ENCODE assay signal across 8 cellular contexts in the genomic region with DNA sequence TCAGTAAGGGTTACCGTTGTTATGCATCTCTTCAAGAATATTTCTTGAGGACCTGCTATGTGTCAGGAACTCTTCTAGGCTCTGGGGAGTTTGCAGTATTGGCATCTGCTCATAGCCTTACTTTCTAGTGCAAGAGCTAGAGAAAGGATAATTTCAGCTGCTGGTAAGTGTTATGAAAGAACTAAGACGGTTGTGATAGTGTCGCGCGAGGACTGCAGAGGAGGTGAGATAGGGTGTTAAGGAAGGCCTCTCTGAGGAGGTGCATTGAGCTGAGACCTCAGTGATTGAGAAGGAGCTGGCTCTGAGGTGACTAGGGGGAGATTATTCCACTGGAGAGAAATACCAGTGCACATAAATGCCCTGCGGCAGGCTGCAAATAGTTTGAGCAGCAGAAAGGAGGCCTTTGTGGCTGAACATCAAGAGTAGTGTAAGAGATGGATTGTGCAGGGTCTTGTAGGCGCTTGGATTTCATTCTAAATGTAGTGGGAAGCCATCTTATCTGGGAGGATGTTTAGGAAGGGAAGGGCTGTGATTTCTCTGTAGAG. TPM values are rescaled to one million over a fixed set of nuclear protein-coding genes. Genes with fewer than 3 reads are reported as not detected.
A peak's percentile ranks its signal among the peaks of the same experiment; 100 is the strongest.
DNase-seq lines count a peak whose midpoint lies in the region; ATAC-seq and TF ChIP-seq lines count a peak whose summit lies in the region.

No MANE protein-coding gene starts in this region.

- ATAC-seq in HG03342 (IDR thresholded peaks at IDR 0.05; ENCODE audit: unreplicated experiment) (peak; percentile 14), HG03520 (IDR thresholded peaks at IDR 0.05; ENCODE audit: unreplicated experiment) (no peak), GM18870 (IDR thresholded peaks at IDR 0.05; ENCODE audit: unreplicated experiment) (no peak)

- intact Hi-C loops in activated T-helper 2 cell treated with anti-CD3 and anti-CD28 coated beads, Interferon-gamma antibody, Interleukin-2, Interleukin-4, amounts not matched to agents 10 μg/mL and 5 μg/mL and 100 μg/mL, durations not matched to agents 14 hours and 24 hours and 36 hours (cut with micrococcal nuclease), result loop anchor here (1.0 to 5.0 kb wide), 3 partner anchors 16 to 370 kb away; a partner anchor contains a TSS
- intact Hi-C loops in stomach (cut with DNase I; ENCODE audit: low total_unique reads), result no loop called here

- H3K27ac ChIP-seq in BLaER1 treated with 17β-estradiol and CSF1 and Interleukin-3, amounts not matched to agents 10 nM and 100 nM, result peak overlapping the region; percentile 82 to 96 (median 92); a peak in 20 of 22 replicates
- H3K27ac ChIP-seq in iPS-18a (ENCODE audit: low read length), result no peak overlapping the region
- H3K27ac ChIP-seq in stomach, result peak overlapping the region in 4 of 5 donors; percentile 88 to 93 (median 90)

- H3K9me3 ChIP-seq in BLaER1 treated with 17β-estradiol and CSF1 and Interleukin-3, amounts not matched to agents 10 nM and 100 nM (replicated peaks in 1 of 11), result no peaks in the 10 kb centered on the region
- H3K9me3 ChIP-seq in iPS-18a (ENCODE audit: control insufficient read depth, low read depth, low read length), result no peaks in the 10 kb centered on the region
- no peaks in the 10 kb centered on the region for H3K9me3 ChIP-seq in stomach

- no peaks in the 10 kb centered on the region for H3K27me3 ChIP-seq in BLaER1 treated with 17β-estradiol and CSF1 and Interleukin-3, amounts not matched to agents 10 nM and 100 nM
- no peaks in the 10 kb centered on the region for H3K27me3 ChIP-seq in iPS-18a (ENCODE audit: control insufficient read depth, insufficient read depth, low read length)
- no peaks in the 10 kb centered on the region for H3K27me3 ChIP-seq in stomach

- peaks cover 53 to 68% (median 59%) of the 10 kb centered on the region in 11 experiments for H3K36me3 ChIP-seq in BLaER1 treated with 17β-estradiol and CSF1 and Interleukin-3, amounts not matched to agents 10 nM and 100 nM
- H3K36me3 ChIP-seq in iPS-18a (ENCODE audit: control insufficient read depth, low read depth, low read length) (peaks cover 39% of the 10 kb centered on the region), stomach (peaks cover 15 to 56% (median 49%) of the 10 kb centered on the region in 4 donors)

- peak overlapping the region; percentile 90 to 96 (median 93) for H3K9ac ChIP-seq in BLaER1 treated with 17β-estradiol and CSF1 and Interleukin-3, amounts not matched to agents 10 nM and 100 nM
- peak overlapping the region; percentile 93 for H3K9ac ChIP-seq in iPS-18a (ENCODE audit: low read length)

- TF ChIP-seq POLR2A in stomach (IDR thresholded peaks at IDR 0.05), result no peak

- H3K4me1 ChIP-seq in BLaER1 treated with 17β-estradiol and CSF1 and Interleukin-3, amounts not matched to agents 10 nM and 100 nM, result peaks cover 23 to 29% (median 26%) of the 10 kb centered on the region in 10 experiments
- no peaks in the 10 kb centered on the region for H3K4me1 ChIP-seq in iPS-18a (ENCODE audit: control insufficient read depth, low read depth, low read length)
- peaks cover 14 to 41% (median 30%) of the 10 kb centered on the region in 4 donors for H3K4me1 ChIP-seq in stomach

- peak overlapping the region; percentile 96 for H3K4me3 Mint-ChIP-seq in activated T-helper 2 cell treated with anti-CD3 and anti-CD28 coated beads, Interferon-gamma antibody, Interleukin-2, Interleukin-4, amounts not matched to agents 10 μg/mL and 5 μg/mL and 100 μg/mL, durations not matched to agents 14 hours and 24 hours and 36 hours (ENCODE audit: low read depth)

- peaks cover 59% of the 10 kb centered on the region for H3K36me3 Mint-ChIP-seq in activated T-helper 2 cell treated with anti-CD3 and anti-CD28 coated beads, Interferon-gamma antibody, Interleukin-2, Interleukin-4, amounts not matched to agents 10 μg/mL and 5 μg/mL and 100 μg/mL, durations not matched to agents 14 hours and 24 hours and 36 hours (ENCODE audit: low read depth)

- peak overlapping the region; percentile 88 to 100 (median 95) for H3K4me2 ChIP-seq in BLaER1 treated with 17β-estradiol and CSF1 and Interleukin-3, amounts not matched to agents 10 nM and 100 nM

- TF ChIP-seq CTCF in stomach (IDR thresholded peaks at IDR 0.05), result no peak

- H4K20me1 ChIP-seq in BLaER1 treated with 17β-estradiol and CSF1 and Interleukin-3, amounts not matched to agents 10 nM and 100 nM, result peaks cover 2 to 54% (median 44%) of the 10 kb centered on the region in 11 experiments; a peak in 19 of 22 replicates

- H3K9me3 Mint-ChIP-seq in activated T-helper 2 cell treated with anti-CD3 and anti-CD28 coated beads, Interferon-gamma antibody, Interleukin-2, Interleukin-4, amounts not matched to agents 10 μg/mL and 5 μg/mL and 100 μg/mL, durations not matched to agents 14 hours and 24 hours and 36 hours, result no peaks in the 10 kb centered on the region

- 5 to 10% (median 9%) methylated on average over 7 of the region's 7 CpGs for WGBS in stomach, 5 donors

- no peaks in the 10 kb centered on the region for H3K27me3 Mint-ChIP-seq in activated T-helper 2 cell treated with anti-CD3 and anti-CD28 coated beads, Interferon-gamma antibody, Interleukin-2, Interleukin-4, amounts not matched to agents 10 μg/mL and 5 μg/mL and 100 μg/mL, durations not matched to agents 14 hours and 24 hours and 36 hours (ENCODE audit: low read depth)

- H3K27ac Mint-ChIP-seq in activated T-helper 2 cell treated with anti-CD3 and anti-CD28 coated beads, Interferon-gamma antibody, Interleukin-2, Interleukin-4, amounts not matched to agents 10 μg/mL and 5 μg/mL and 100 μg/mL, durations not matched to agents 14 hours and 24 hours and 36 hours, result peak overlapping the region; percentile 95

- DNase-seq in activated T-helper 2 cell treated with anti-CD3 and anti-CD28 coated beads, Interferon-gamma antibody, Interleukin-2, Interleukin-4, amounts not matched to agents 10 μg/mL and 5 μg/mL and 100 μg/mL, durations not matched to agents 14 hours and 24 hours and 36 hours (ENCODE audit: low spot score), result no peak
- DNase-seq in stomach (peak; percentile 18), UCSD-AML1 (lab: John Stamatoyannopoulos, UW; ENCODE audit: unreplicated experiment) (no peak)

- no peak for TF ChIP-seq EP300 in stomach (IDR thresholded peaks at IDR 0.05)

- peak overlapping the region; percentile 81 to 100 (median 97) for H3K4me3 ChIP-seq in BLaER1 treated with 17β-estradiol and CSF1 and Interleukin-3, amounts not matched to agents 10 nM and 100 nM
- H3K4me3 ChIP-seq in iPS-18a (ENCODE audit: low read length) (peak overlapping the region; percentile 98), stomach (peak overlapping the region; percentile 81 to 100 (median 98))

- H3K4me1 Mint-ChIP-seq in activated T-helper 2 cell treated with anti-CD3 and anti-CD28 coated beads, Interferon-gamma antibody, Interleukin-2, Interleukin-4, amounts not matched to agents 10 μg/mL and 5 μg/mL and 100 μg/mL, durations not matched to agents 14 hours and 24 hours and 36 hours (ENCODE audit: low read depth), result peaks cover 18% of the 10 kb centered on the region

RNA-seq across cellular contexts. Expression of a gene that starts 0.8 kb away (rescaled TPM):
- 60.0 and 63.2 TPM in 2 replicates for total RNA-seq in activated T-helper 2 cell treated with anti-CD3 and anti-CD28 coated beads, Interferon-gamma antibody, Interleukin-2, Interleukin-4, amounts not matched to agents 10 μg/mL and 5 μg/mL and 100 μg/mL, durations not matched to agents 14 hours and 24 hours and 36 hours
- total RNA-seq in stomach, result 10 to 100 TPM; 18.5 to 78.2 (median 20.4) TPM
- 10 to 100 TPM in 2 of 3 donors, 1 to 10 TPM in 1; 7.5 to 17.6 (median 10.9) TPM for polyA plus RNA-seq in stomach

RNA-seq across cellular contexts. Expression of a gene that starts 18.4 kb away (rescaled TPM):
- 213 and 221 TPM in 2 replicates for total RNA-seq in activated T-helper 2 cell treated with anti-CD3 and anti-CD28 coated beads, Interferon-gamma antibody, Interleukin-2, Interleukin-4, amounts not matched to agents 10 μg/mL and 5 μg/mL and 100 μg/mL, durations not matched to agents 14 hours and 24 hours and 36 hours
- 100 to 1,000 TPM in 3 of 5 donors, 10 to 100 TPM in 2; 66.5 to 463 (median 125) TPM for total RNA-seq in stomach
- polyA plus RNA-seq in stomach, result 10 to 100 TPM; 60.1 to 77.3 (median 63.1) TPM

RNA-seq across cellular contexts. Expression of a gene that starts 30.8 kb away (rescaled TPM):
- 65.8 and 66.0 TPM in 2 replicates for total RNA-seq in activated T-helper 2 cell treated with anti-CD3 and anti-CD28 coated beads, Interferon-gamma antibody, Interleukin-2, Interleukin-4, amounts not matched to agents 10 μg/mL and 5 μg/mL and 100 μg/mL, durations not matched to agents 14 hours and 24 hours and 36 hours
- total RNA-seq in stomach, result 100 to 1,000 TPM in 3 of 5 donors, 10 to 100 TPM in 2; 33.6 to 194 (median 123) TPM
- 10 to 100 TPM; 20.0 to 31.9 (median 29.1) TPM for polyA plus RNA-seq in stomach

RNA-seq across cellular contexts. Expression of a gene that starts 30.9 kb away (rescaled TPM):
- 53.2 and 65.4 TPM in 2 replicates for total RNA-seq in activated T-helper 2 cell treated with anti-CD3 and anti-CD28 coated beads, Interferon-gamma antibody, Interleukin-2, Interleukin-4, amounts not matched to agents 10 μg/mL and 5 μg/mL and 100 μg/mL, durations not matched to agents 14 hours and 24 hours and 36 hours
- 10 to 100 TPM in 1 of 5 donors, 1 to 10 TPM in 3, not detected in 1; 2.9 to 40.2 (median 6.1) TPM for total RNA-seq in stomach
- polyA plus RNA-seq in stomach, result 10 to 100 TPM in 1 of 3 donors, 1 to 10 TPM in 2; 5.2 to 10.3 (median 7.8) TPM
